In genomic region chr13:99974939-99975561, GRCh38 we compare ENCODE assay signal across 2 cellular contexts.
TF ChIP-seq lines count a peak whose summit lies in the region.

No MANE protein-coding gene starts in this region.

TF ChIP-seq in GM23338, 12 proteins besides CTCF, POLR2A, EP300 and RAD21:
- TF ChIP-seq EZH2phosphoT487 (IDR thresholded peaks at IDR 0.05; ENCODE audit: unreplicated experiment) (no peak), ZNF462 (CRISPR knock-in tag; IDR thresholded peaks at IDR 0.05) (no peak), ZNF114 (CRISPR knock-in tag; IDR thresholded peaks at IDR 0.05) (no peak), ETS1 (IDR thresholded peaks at IDR 0.05) (0 out of 2 replicates have a peak, but pooled peaks have one; percentile 24), ZNF331 (CRISPR knock-in tag; IDR thresholded peaks at IDR 0.05; ENCODE audit: low read depth) (no peak), POLR2AphosphoS5 (IDR thresholded peaks at IDR 0.05; ENCODE audit: low read depth) (no peak), STAT1 (IDR thresholded peaks at IDR 0.05; ENCODE audit: unreplicated experiment) (no peak), REST (IDR thresholded peaks at IDR 0.05; ENCODE audit: unreplicated experiment) (no peak)

TF ChIP-seq in endothelial cell of umbilical vein, 7 proteins besides CTCF, POLR2A, EP300 and RAD21:
- TF ChIP-seq EZH2 (IDR thresholded peaks at IDR 0.05; ENCODE audit: borderline replicate concordance, low read depth, low read length, severe bottlenecking) = peak; percentile 66
- no peak for TF ChIP-seq GATA2 (IDR thresholded peaks at IDR 0.05; ENCODE audit: insufficient read depth, insufficient read length, low read depth, low read length)
